ENCODE assay signal across 1 cellular context in genomic region chr1:234409328-234409727, GRCh38.
TF ChIP-seq lines count a peak whose summit lies in the region.

No MANE protein-coding gene starts in this region.

TF ChIP-seq in SK-N-SH, 30 proteins besides CTCF, POLR2A, EP300 and RAD21 (continued from another document):
- no peak for TF ChIP-seq RFX5 (IDR thresholded peaks at IDR 0.05; ENCODE audit: low read length)
- TF ChIP-seq SMC3 (IDR thresholded peaks at IDR 0.05; ENCODE audit: low read depth, low read length), result peak; percentile 39; the same call in 1 of the 2 replicates
- no peak for TF ChIP-seq TAF1 (IDR thresholded peaks at IDR 0.05; ENCODE audit: borderline replicate concordance, low read depth, low read length)
- TF ChIP-seq SIN3A (IDR thresholded peaks at IDR 0.05; ENCODE audit: borderline replicate concordance, low read depth, low read length), result no peak
- TF ChIP-seq POLR2AphosphoS5 (IDR thresholded peaks at IDR 0.05; ENCODE audit: low read depth, low read length), result no peak
- TF ChIP-seq ELF1 (IDR thresholded peaks at IDR 0.05), result no peak
- no peak for TF ChIP-seq RXRA (IDR thresholded peaks at IDR 0.05; ENCODE audit: borderline replicate concordance, low read depth)
- peak; percentile 38; the same call in 1 of the 2 replicates for TF ChIP-seq MXI1 (IDR thresholded peaks at IDR 0.05; ENCODE audit: low read depth, low read length)
- peak; percentile 47 for TF ChIP-seq CHD2 (IDR thresholded peaks at IDR 0.05; ENCODE audit: low read length, partially characterized antibody)
- TF ChIP-seq GATA2 (CRISPR knock-in tag; IDR thresholded peaks at IDR 0.05), result peak; percentile 93
- no peak for TF ChIP-seq TEAD4 (IDR thresholded peaks at IDR 0.05; ENCODE audit: borderline replicate concordance, insufficient read depth)
